In genomic region chr4:102787096-102787867, GRCh38 we compare ENCODE assay signal across 1 cellular context.
TF ChIP-seq lines count a peak whose summit lies in the region.

No MANE protein-coding gene starts in this region.

TF ChIP-seq in K562, 482 proteins besides CTCF, POLR2A, EP300 and RAD21 (continued from another document):
- TF ChIP-seq KAT7 (CRISPR knock-in tag; IDR thresholded peaks at IDR 0.05; ENCODE audit: borderline replicate concordance) (no peak), SMAD4 (CRISPR knock-in tag; conservative IDR thresholded peaks at IDR 0.05) (peak; percentile 62; the same call in 1 of the 2 replicates), ZNF395 (CRISPR knock-in tag; IDR thresholded peaks at IDR 0.05) (peak; percentile 57; the same call in 1 of the 2 replicates), MITF (IDR thresholded peaks at IDR 0.05) (no peak), ZNF175 (CRISPR knock-in tag; IDR thresholded peaks at IDR 0.05; ENCODE audit: low read depth) (peak; percentile 93), NELFE (IDR thresholded peaks at IDR 0.05; ENCODE audit: insufficient read depth, insufficient read length) (no peak), SLC30A9 (CRISPR knock-in tag; IDR thresholded peaks at IDR 0.05) (no peak), FIP1L1 (IDR thresholded peaks at IDR 0.05; ENCODE audit: low read depth, low read length, poor library complexity, severe bottlenecking) (no peak), SNIP1 (IDR thresholded peaks at IDR 0.05; ENCODE audit: low read depth) (no peak), KAT2B (IDR thresholded peaks at IDR 0.05; ENCODE audit: low read depth, low read length) (no peak), ZC3H4 (CRISPR knock-in tag; IDR thresholded peaks at IDR 0.05; ENCODE audit: borderline replicate concordance) (no peak), ZNF347 (CRISPR knock-in tag; IDR thresholded peaks at IDR 0.05; ENCODE audit: low read depth) (no peak), FOXJ3 (CRISPR knock-in tag; IDR thresholded peaks at IDR 0.05) (no peak), HDAC8 (tag; IDR thresholded peaks at IDR 0.05) (no peak), E2F1 (CRISPR knock-in tag; IDR thresholded peaks at IDR 0.05) (no peak), ZNF507 (tag; conservative IDR thresholded peaks at IDR 0.05) (no peak), SRSF3 (IDR thresholded peaks at IDR 0.05; ENCODE audit: insufficient read depth, low read length) (no peak), EGR1 (conservative IDR thresholded peaks at IDR 0.05) (no peak), CREM (IDR thresholded peaks at IDR 0.05; ENCODE audit: low read depth) (no peak), ELF2 (CRISPR knock-in tag; IDR thresholded peaks at IDR 0.05) (no peak), DLX4 (CRISPR knock-in tag; IDR thresholded peaks at IDR 0.05) (no peak), SRSF1 (IDR thresholded peaks at IDR 0.05; ENCODE audit: low read depth, low read length) (no peak), ZKSCAN8 (CRISPR knock-in tag; IDR thresholded peaks at IDR 0.05) (no peak), FOXP4 (CRISPR knock-in tag; IDR thresholded peaks at IDR 0.05; ENCODE audit: borderline replicate concordance) (no peak), RNF219 (CRISPR knock-in tag; IDR thresholded peaks at IDR 0.05) (no peak), CEBPB (tag; IDR thresholded peaks at IDR 0.05) (0 out of 2 replicates have a peak, but pooled peaks have one; percentile 14), ZNF766 (CRISPR knock-in tag; conservative IDR thresholded peaks at IDR 0.05) (no peak), SIX5 (IDR thresholded peaks at IDR 0.05; ENCODE audit: borderline replicate concordance in 1 of 2, insufficient read depth in 1 of 2, low read depth in 1 of 2, low read length in 2 of 2) (no peak), U2AF1 (optimal IDR thresholded peaks at IDR 0.05; ENCODE audit: low read depth, low read length) (no peak), BMI1 (IDR thresholded peaks at IDR 0.05; ENCODE audit: low read length) (no peak), GABPB2 (CRISPR knock-in tag; conservative IDR thresholded peaks at IDR 0.05) (no peak), ADNP (tag; IDR thresholded peaks at IDR 0.05) (no peak), ZNF583 (CRISPR knock-in tag; IDR thresholded peaks at IDR 0.05) (no peak), ETV1 (tag; conservative IDR thresholded peaks at IDR 0.05; ENCODE audit: low read depth) (0 out of 2 replicates have a peak, but pooled peaks have one; percentile 7), BRD4 (IDR thresholded peaks at IDR 0.05) (no peak), DMBX1 (CRISPR knock-in tag; IDR thresholded peaks at IDR 0.05; ENCODE audit: borderline replicate concordance) (peak; percentile 24; the same call in 1 of the 2 replicates), ATF1 (CRISPR knock-in tag; IDR thresholded peaks at IDR 0.05) (no peak), ATF1 (tag; IDR thresholded peaks at IDR 0.05) (no peak), XRCC3 (IDR thresholded peaks at IDR 0.05) (no peak), MEF2A (IDR thresholded peaks at IDR 0.05; ENCODE audit: control insufficient read depth, low read depth, low read length) (peak; percentile 20; the same call in 1 of the 2 replicates), CBX1 (IDR thresholded peaks at IDR 0.05; ENCODE audit: low read depth) (no peak), RBM17 (IDR thresholded peaks at IDR 0.05; ENCODE audit: borderline replicate concordance, low read depth, low read length) (no peak), HLTF (IDR thresholded peaks at IDR 0.05) (no peak), NCOA6 (IDR thresholded peaks at IDR 0.05) (no peak), L3MBTL2 (IDR thresholded peaks at IDR 0.05) (peak; percentile 33; the same call in 1 of the 2 replicates), IFI16 (CRISPR knock-in tag; IDR thresholded peaks at IDR 0.05) (no peak), CSDE1 (IDR thresholded peaks at IDR 0.05) (no peak), ZFPM2 (CRISPR knock-in tag; IDR thresholded peaks at IDR 0.05) (no peak)
- TF ChIP-seq, protein P1, sequence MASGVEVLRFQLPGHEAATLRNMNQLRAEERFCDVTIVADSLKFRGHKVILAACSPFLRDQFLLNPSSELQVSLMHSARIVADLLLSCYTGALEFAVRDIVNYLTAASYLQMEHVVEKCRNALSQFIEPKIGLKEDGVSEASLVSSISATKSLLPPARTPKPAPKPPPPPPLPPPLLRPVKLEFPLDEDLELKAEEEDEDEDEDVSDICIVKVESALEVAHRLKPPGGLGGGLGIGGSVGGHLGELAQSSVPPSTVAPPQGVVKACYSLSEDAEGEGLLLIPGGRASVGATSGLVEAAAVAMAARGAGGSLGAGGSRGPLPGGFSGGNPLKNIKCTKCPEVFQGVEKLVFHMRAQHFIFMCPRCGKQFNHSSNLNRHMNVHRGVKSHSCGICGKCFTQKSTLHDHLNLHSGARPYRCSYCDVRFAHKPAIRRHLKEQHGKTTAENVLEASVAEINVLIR (CRISPR knock-in tag; IDR thresholded peaks at IDR 0.05), result no peak
- TF ChIP-seq, protein P2, sequence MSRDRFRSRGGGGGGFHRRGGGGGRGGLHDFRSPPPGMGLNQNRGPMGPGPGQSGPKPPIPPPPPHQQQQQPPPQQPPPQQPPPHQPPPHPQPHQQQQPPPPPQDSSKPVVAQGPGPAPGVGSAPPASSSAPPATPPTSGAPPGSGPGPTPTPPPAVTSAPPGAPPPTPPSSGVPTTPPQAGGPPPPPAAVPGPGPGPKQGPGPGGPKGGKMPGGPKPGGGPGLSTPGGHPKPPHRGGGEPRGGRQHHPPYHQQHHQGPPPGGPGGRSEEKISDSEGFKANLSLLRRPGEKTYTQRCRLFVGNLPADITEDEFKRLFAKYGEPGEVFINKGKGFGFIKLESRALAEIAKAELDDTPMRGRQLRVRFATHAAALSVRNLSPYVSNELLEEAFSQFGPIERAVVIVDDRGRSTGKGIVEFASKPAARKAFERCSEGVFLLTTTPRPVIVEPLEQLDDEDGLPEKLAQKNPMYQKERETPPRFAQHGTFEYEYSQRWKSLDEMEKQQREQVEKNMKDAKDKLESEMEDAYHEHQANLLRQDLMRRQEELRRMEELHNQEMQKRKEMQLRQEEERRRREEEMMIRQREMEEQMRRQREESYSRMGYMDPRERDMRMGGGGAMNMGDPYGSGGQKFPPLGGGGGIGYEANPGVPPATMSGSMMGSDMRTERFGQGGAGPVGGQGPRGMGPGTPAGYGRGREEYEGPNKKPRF (IDR thresholded peaks at IDR 0.05; ENCODE audit: low read depth, low read length), result no peak
- TF ChIP-seq, protein P3, sequence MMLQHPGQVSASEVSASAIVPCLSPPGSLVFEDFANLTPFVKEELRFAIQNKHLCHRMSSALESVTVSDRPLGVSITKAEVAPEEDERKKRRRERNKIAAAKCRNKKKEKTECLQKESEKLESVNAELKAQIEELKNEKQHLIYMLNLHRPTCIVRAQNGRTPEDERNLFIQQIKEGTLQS (IDR thresholded peaks at IDR 0.05), result peak; percentile 92
- TF ChIP-seq, protein P3 (CRISPR knock-in tag; conservative IDR thresholded peaks at IDR 0.05), result no peak
- TF ChIP-seq, protein P4, sequence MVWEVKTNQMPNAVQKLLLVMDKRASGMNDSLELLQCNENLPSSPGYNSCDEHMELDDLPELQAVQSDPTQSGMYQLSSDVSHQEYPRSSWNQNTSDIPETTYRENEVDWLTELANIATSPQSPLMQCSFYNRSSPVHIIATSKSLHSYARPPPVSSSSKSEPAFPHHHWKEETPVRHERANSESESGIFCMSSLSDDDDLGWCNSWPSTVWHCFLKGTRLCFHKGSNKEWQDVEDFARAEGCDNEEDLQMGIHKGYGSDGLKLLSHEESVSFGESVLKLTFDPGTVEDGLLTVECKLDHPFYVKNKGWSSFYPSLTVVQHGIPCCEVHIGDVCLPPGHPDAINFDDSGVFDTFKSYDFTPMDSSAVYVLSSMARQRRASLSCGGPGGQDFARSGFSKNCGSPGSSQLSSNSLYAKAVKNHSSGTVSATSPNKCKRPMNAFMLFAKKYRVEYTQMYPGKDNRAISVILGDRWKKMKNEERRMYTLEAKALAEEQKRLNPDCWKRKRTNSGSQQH (CRISPR knock-in tag; IDR thresholded peaks at IDR 0.05), result no peak
- TF ChIP-seq, protein P5, sequence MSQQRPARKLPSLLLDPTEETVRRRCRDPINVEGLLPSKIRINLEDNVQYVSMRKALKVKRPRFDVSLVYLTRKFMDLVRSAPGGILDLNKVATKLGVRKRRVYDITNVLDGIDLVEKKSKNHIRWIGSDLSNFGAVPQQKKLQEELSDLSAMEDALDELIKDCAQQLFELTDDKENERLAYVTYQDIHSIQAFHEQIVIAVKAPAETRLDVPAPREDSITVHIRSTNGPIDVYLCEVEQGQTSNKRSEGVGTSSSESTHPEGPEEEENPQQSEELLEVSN (IDR thresholded peaks at IDR 0.05; ENCODE audit: borderline replicate concordance in 1 of 2, extremely low read depth in 1 of 2, insufficient read depth in 1 of 2, insufficient read length in 1 of 2, low read depth in 1 of 2, low read length in 1 of 2, poor library complexity in 1 of 2, severe bottlenecking in 1 of 2), result no peak
